Comparison of ENCODE assay signal across 8 cellular contexts in the genomic region with DNA sequence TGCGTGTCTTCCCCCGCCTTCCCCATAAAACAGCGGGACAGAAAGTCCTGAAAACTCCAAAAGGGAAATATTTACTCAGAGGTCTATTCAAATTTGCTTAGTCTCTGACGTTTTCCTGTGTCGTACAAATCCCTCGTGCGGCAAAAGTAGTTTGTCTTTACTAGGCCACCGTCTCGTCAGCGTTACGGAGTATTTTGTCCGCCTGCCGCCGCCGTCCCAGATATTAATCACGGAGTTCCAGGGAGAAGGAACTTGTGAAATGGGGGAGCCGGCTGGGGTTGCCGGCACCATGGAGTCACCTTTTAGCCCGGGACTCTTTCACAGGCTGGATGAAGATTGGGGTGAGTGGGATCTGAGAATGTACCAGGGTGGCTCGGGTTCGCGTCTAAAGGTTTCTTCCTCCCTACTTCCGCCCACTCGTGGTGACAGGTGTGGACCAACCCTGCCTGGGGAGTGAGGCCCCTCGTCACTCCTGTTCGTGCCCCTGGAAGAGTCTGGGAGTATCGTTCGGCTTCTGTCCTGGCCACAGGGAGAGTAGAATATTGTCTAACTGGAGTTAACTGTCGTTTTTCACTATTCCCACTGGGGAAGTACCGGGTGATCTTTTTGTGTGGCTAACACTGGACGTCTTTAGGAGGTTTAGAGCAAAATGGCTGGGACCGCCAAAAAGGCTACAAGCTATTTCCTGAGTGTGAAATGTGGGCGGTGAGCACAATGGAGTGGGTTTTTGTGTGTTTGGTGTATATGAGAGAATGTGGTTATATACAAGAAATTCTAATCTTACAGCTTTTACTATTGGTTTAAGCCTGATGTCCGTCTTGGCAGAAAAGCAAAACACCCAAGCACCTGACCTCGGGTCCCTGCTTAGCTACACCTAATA. TPM values are rescaled to one million over a fixed set of nuclear protein-coding genes. Genes with fewer than 3 reads are reported as not detected.
A peak's percentile ranks its signal among the peaks of the same experiment; 100 is the strongest.
DNase-seq lines count a peak whose midpoint lies in the region; ATAC-seq and TF ChIP-seq lines count a peak whose summit lies in the region.

A gene with protein sequence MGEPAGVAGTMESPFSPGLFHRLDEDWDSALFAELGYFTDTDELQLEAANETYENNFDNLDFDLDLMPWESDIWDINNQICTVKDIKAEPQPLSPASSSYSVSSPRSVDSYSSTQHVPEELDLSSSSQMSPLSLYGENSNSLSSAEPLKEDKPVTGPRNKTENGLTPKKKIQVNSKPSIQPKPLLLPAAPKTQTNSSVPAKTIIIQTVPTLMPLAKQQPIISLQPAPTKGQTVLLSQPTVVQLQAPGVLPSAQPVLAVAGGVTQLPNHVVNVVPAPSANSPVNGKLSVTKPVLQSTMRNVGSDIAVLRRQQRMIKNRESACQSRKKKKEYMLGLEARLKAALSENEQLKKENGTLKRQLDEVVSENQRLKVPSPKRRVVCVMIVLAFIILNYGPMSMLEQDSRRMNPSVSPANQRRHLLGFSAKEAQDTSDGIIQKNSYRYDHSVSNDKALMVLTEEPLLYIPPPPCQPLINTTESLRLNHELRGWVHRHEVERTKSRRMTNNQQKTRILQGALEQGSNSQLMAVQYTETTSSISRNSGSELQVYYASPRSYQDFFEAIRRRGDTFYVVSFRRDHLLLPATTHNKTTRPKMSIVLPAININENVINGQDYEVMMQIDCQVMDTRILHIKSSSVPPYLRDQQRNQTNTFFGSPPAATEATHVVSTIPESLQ (plus strand): TSS at position 219 of the 880 bp plus-strand sequence. CDS start 41 bp downstream, at position 260.

- peaks cover 17 to 25% of the 10 kb centered on the region in 2 donors for H3K4me1 ChIP-seq in thoracic aorta (ENCODE audit: control insufficient read depth in 1 of 2, low read depth in 2 of 2)

- peak within 1 kb of the TSS; percentile 99 for H3K4me3 Mint-ChIP-seq in glutamatergic neuron (ENCODE audit: unreplicated experiment)
- H3K4me3 Mint-ChIP-seq in osteocyte (ENCODE audit: unreplicated experiment): peak within 1 kb of the TSS; percentile 98

- no peaks in the 10 kb centered on the region for H3K36me3 ChIP-seq in thoracic aorta

- H3K36me3 Mint-ChIP-seq in activated naive CD4-positive, alpha-beta T cell treated with anti-CD3 and anti-CD28 coated beads, Interleukin-2, amount 50 U/mL, for 72 hours: peaks cover 0 to 9% of the 10 kb centered on the region in 2 donors
- no peaks in the 10 kb centered on the region for H3K36me3 Mint-ChIP-seq in glutamatergic neuron (ENCODE audit: unreplicated experiment)
- H3K36me3 Mint-ChIP-seq in osteocyte (ENCODE audit: unreplicated experiment): no peaks in the 10 kb centered on the region

- no peaks in the 10 kb centered on the region for H3K9me3 Mint-ChIP-seq in activated naive CD4-positive, alpha-beta T cell treated with anti-CD3 and anti-CD28 coated beads, Interleukin-2, amount 50 U/mL, for 72 hours
- no peaks in the 10 kb centered on the region for H3K9me3 Mint-ChIP-seq in glutamatergic neuron (ENCODE audit: unreplicated experiment)
- H3K9me3 Mint-ChIP-seq in osteocyte (ENCODE audit: unreplicated experiment): no peaks in the 10 kb centered on the region

- DNase-seq in GF-D8 (lab: John Stamatoyannopoulos, UW) (peak; percentile 77), HFF-Myc (ENCODE audit: extremely low read depth, low read depth) (peak; percentile 88), NCI-H1092 (lab: John Stamatoyannopoulos, UW) (peak; percentile 79), SKM-1 (lab: John Stamatoyannopoulos, UW; ENCODE audit: unreplicated experiment) (peak; percentile 99), glutamatergic neuron (peak; percentile 81), osteocyte (ENCODE audit: extremely low spot score, unreplicated experiment) (peak; percentile 91), thoracic aorta (ENCODE audit: low spot score) (peak; percentile 70)
- peak; percentile 73 to 74 for DNase-seq in activated naive CD4-positive, alpha-beta T cell treated with anti-CD3 and anti-CD28 coated beads, Interleukin-2, amount 50 U/mL, for 72 hours (ENCODE audit: low spot score in 2 of 2)

- H3K4me1 Mint-ChIP-seq in glutamatergic neuron (ENCODE audit: low read depth, unreplicated experiment): peaks cover 3% of the 10 kb centered on the region
- peaks cover 31% of the 10 kb centered on the region for H3K4me1 Mint-ChIP-seq in osteocyte (ENCODE audit: unreplicated experiment)

- no peak for TF ChIP-seq CTCF in HFF-Myc (IDR thresholded peaks at IDR 0.05; ENCODE audit: low read depth, low read length, missing control alignments)
- no peak for TF ChIP-seq CTCF in glutamatergic neuron (IDR thresholded peaks at IDR 0.05; ENCODE audit: partially characterized antibody, unreplicated experiment)
- no peak for TF ChIP-seq CTCF in osteocyte (IDR thresholded peaks at IDR 0.05)
- no peak for TF ChIP-seq CTCF in thoracic aorta (IDR thresholded peaks at IDR 0.05)

- H3K27ac ChIP-seq in thoracic aorta: peak within 1 kb of the TSS; percentile 80 to 88

- H3K27me3 ChIP-seq in thoracic aorta (replicated peaks; ENCODE audit: insufficient read depth): no peaks in the 10 kb centered on the region

- H3K9me3 ChIP-seq in thoracic aorta: no peaks in the 10 kb centered on the region

- peak; percentile 78 to 81 for ATAC-seq in activated naive CD4-positive, alpha-beta T cell treated with anti-CD3 and anti-CD28 coated beads, Interleukin-2, amount 50 U/mL, for 72 hours
- ATAC-seq in thoracic aorta (ENCODE audit: insufficient number of reproducible peaks, low FRiP score, low read depth): peak; percentile 71

- H3K27me3 Mint-ChIP-seq in glutamatergic neuron (ENCODE audit: unreplicated experiment) (peaks cover 2% of the 10 kb centered on the region), osteocyte (ENCODE audit: unreplicated experiment) (no peaks in the 10 kb centered on the region)

- peak within 1 kb of the TSS; percentile 98 to 99 for H3K27ac Mint-ChIP-seq in activated naive CD4-positive, alpha-beta T cell treated with anti-CD3 and anti-CD28 coated beads, Interleukin-2, amount 50 U/mL, for 72 hours
- peak within 1 kb of the TSS; percentile 85 for H3K27ac Mint-ChIP-seq in glutamatergic neuron (ENCODE audit: unreplicated experiment)
- peak within 1 kb of the TSS; percentile 97 for H3K27ac Mint-ChIP-seq in osteocyte (ENCODE audit: unreplicated experiment)

- H3K4me3 ChIP-seq in HFF-Myc (replicated peaks; ENCODE audit: low read depth, low read length) (peak within 1 kb of the TSS; percentile 98), thoracic aorta (peak within 1 kb of the TSS; percentile 96)

RNA-seq across cellular contexts. Expression of the gene that starts here (rescaled TPM):
- total RNA-seq in activated naive CD4-positive, alpha-beta T cell treated with anti-CD3 and anti-CD28 coated beads, Interleukin-2, amount 50 U/mL, for 72 hours: 10 to 100 TPM; 21.3 to 24.9 TPM
- 29.3 TPM for total RNA-seq in glutamatergic neuron (ENCODE audit: unreplicated experiment)
- 29.7 and 32.2 TPM in 2 replicates for total RNA-seq in osteocyte
- total RNA-seq in thoracic aorta: 10 to 100 TPM; 26.9 to 37.6 TPM

Comparison
In these comparisons a context has a peak if more than half of its experiments do, and no peak if none do; other contexts are left out.
1. Peak in every context shown above with its lines: DNase-seq, ATAC-seq, H3K4me3 ChIP-seq and H3K27ac ChIP-seq.